In the genomic region with DNA sequence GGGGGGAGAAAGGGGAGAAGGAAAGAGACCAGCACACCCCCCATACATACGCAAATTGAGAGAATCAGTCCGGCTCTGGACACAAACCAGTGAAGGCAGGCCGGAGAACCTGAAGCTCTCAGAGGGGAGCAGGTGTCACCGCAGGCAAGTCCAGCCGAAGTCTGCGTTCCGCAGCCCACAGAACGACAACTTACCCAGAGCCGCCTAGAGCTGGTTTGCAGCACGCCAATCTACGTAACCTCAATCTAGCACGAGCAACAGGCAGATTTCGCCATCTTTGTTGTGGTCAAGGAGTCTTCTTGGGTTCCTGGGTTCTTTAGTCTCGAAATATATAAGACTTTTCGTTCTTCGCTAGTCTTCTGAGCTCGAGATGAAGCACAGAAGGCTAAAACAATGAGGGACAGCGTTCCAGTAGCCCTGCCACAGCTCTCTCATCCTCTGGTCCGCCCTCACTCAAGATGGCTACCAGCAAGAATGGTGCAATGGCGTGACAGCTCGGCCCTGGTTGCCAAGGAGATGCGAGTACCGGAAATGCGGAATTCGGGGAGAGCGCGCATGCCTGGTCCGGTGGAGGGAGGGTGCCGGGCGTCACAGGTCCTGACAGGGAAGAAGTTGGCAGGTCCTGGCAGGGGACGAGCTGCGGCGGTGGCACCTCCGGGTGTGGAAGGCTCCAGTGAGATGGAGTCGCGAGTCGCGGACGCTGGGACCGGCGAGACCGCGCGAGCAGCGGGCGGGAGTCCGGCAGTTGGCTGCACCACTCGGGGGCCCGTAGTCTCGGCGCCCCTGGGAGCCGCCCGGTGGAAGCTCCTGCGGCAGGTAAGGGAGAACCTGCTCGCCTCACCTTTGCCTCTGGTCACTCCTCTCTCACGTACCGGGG, we compare ENCODE assay signal across 8 cellular contexts. TPM values are rescaled to one million over a fixed set of nuclear protein-coding genes. Genes with fewer than 3 reads are reported as not detected.
DNase-seq lines count a peak whose midpoint lies in the region; ATAC-seq, FAIRE-seq and TF ChIP-seq lines count a peak whose summit lies in the region.

A gene (plus strand): TSS at position 618 of the 877 bp plus-strand sequence.
A gene (minus strand): TSS at position 165 of the 877 bp plus-strand sequence. CDS start 15,152 bp downstream, outside the sequence.

- peak; percentile 84 for ATAC-seq in GM19395 (IDR thresholded peaks at IDR 0.05; ENCODE audit: unreplicated experiment)
- peak; percentile 68 for ATAC-seq in HG03565 (IDR thresholded peaks at IDR 0.05; ENCODE audit: unreplicated experiment)
- ATAC-seq in HepG2: peak; percentile 90

- peak within 1 kb of the TSS; percentile 75 to 95 (median 82) for H3K4me3 ChIP-seq in HepG2 (replicated peaks in 1 of 3; ENCODE audit: insufficient read depth in 1 of 3, low read depth in 2 of 3, low read length in 3 of 3)

- TF ChIP-seq EP300 in HepG2 (IDR thresholded peaks at IDR 0.05; ENCODE audit: low read depth in 2 of 2, low read length in 2 of 2): peak in 1 of 2 experiments; percentile 100; a peak in 2 of 4 replicates
- peak; percentile 52; the same call in 1 of the 2 replicates for TF ChIP-seq EP300 in HepG2 (CRISPR knock-in tag; IDR thresholded peaks at IDR 0.05; ENCODE audit: borderline replicate concordance)

- FAIRE-seq in HepG2 (lab: Jason Lieb, UNC): peak; percentile 81

- CTCF ChIA-PET in HepG2 (lab: Yijun Ruan, JAX; ENCODE audit: low intra/inter-chr PET ratio, low total read pairs): no interaction called here

- H3K79me2 ChIP-seq in HepG2 (ENCODE audit: insufficient read depth, low read length): peaks cover 35% of the 10 kb centered on the region

- H4K20me1 ChIP-seq in HepG2 (ENCODE audit: insufficient read depth, low read length): no peaks in the 10 kb centered on the region

- peak within 1 kb of the TSS; percentile 93 for H3K27ac ChIP-seq in HepG2 (ENCODE audit: extremely low read length, insufficient read depth, low read length)

- peak within 1 kb of the TSS; percentile 100 for H3K4me3 Mint-ChIP-seq in CD14-positive monocyte

- peaks cover 22% of the 10 kb centered on the region for H3K4me1 Mint-ChIP-seq in CD14-positive monocyte

- H3K9me3 ChIP-seq in HepG2 (ENCODE audit: low read length): no peaks in the 10 kb centered on the region

- DNase-seq in CD14-positive monocyte (ENCODE audit: low spot score) (peak; percentile 98), NCI-H774 (lab: John Stamatoyannopoulos, UW) (peak; percentile 97), dermis blood vessel endothelial cell (peak; percentile 99), HepG2 (ENCODE audit: low spot score) (peak; percentile 97)
- DNase-seq in activated CD4-positive, alpha-beta T cell treated with anti-CD3 and anti-CD28 coated beads, Interleukin-2, amount 50 U/mL, for 4 hours: peak; percentile 98 to 99
- DNase-seq in stimulated activated CD4-positive, alpha-beta T cell treated with anti-CD3 and anti-CD28 coated beads, Interleukin-4, amount 100 ng/mL, for 1 hour: peak; percentile 98

- POLR2A ChIA-PET in HepG2 (lab: Yijun Ruan, JAX): interaction anchor here (0.5 to 2.7 kb wide), 20 partner anchors 8 to 366 kb away, joined by 3 to 21 read pairs (median 3); a partner anchor contains a TSS

- H3K9me3 Mint-ChIP-seq in CD14-positive monocyte: no peaks in the 10 kb centered on the region

- no peaks in the 10 kb centered on the region for H3K36me3 ChIP-seq in HepG2 (replicated peaks in 1 of 2; ENCODE audit: control insufficient read depth in 1 of 2, insufficient read depth in 2 of 2, low read length in 2 of 2)

- in situ Hi-C loops in HepG2 (cut with HindIII; ENCODE audit: extremely low pct_ligation_motif_present, low pct_unique_long_range_greater_than_20kb): no loop called here

- BruUV-seq in HepG2 (replicated peaks; lab: Mats Ljungman, UMichigan): no TSS peak

- peak within 1 kb of the TSS; percentile 99 to 100 (median 99) for H3K27ac Mint-ChIP-seq in CD14-positive monocyte

- no peaks in the 10 kb centered on the region; a peak in 1 of 5 replicates for H3K27me3 ChIP-seq in HepG2 (ENCODE audit: control insufficient read depth in 1 of 2, insufficient read depth in 2 of 2, low read length in 2 of 2)

- intact Hi-C loops in CD14-positive monocyte (cut with micrococcal nuclease): loop anchor here (2.0 to 10.0 kb wide), 4 partner anchors 194 to 767 kb away; a partner anchor contains a TSS
- intact Hi-C loops in HepG2 (cut with micrococcal nuclease; ENCODE audit: unreplicated experiment): loop anchor here (1.0 to 2.0 kb wide), 2 partner anchors 71 to 194 kb away; no protein-coding TSS in a partner anchor

- H3K27me3 Mint-ChIP-seq in CD14-positive monocyte (ENCODE audit: low read depth in 3 of 3): peaks cover 0 to 2% (median 0%) of the 10 kb centered on the region in 3 donors

- peak; percentile 6; the same call in 1 of the 2 replicates for TF ChIP-seq RAD21 in HepG2 (CRISPR knock-in tag; IDR thresholded peaks at IDR 0.05)

- H2AFZ ChIP-seq in HepG2 (ENCODE audit: low read length): peak within 1 kb of the TSS; percentile 100

- H3K36me3 Mint-ChIP-seq in CD14-positive monocyte: peaks cover 4 to 7% of the 10 kb centered on the region in 2 donors

- peak within 1 kb of the TSS; percentile 87 for H3K4me2 ChIP-seq in HepG2 (ENCODE audit: low read depth, low read length)

- peak within 1 kb of the TSS; percentile 87 for H3K9ac ChIP-seq in HepG2 (ENCODE audit: insufficient read depth, low read depth, low read length)

- H3K4me1 ChIP-seq in HepG2 (ENCODE audit: insufficient read depth, low read length): peaks cover 29% of the 10 kb centered on the region

- WGBS in HepG2 (ENCODE audit: low lambda C conversion rate): 1% methylated on average over 50 of the region's 57 CpGs

- TF ChIP-seq POLR2A in HepG2 (IDR thresholded peaks at IDR 0.05; ENCODE audit: insufficient read depth in 1 of 2, low read depth in 2 of 2, low read length in 2 of 2): peak; percentile 97 to 99

- TF ChIP-seq CTCF in CD14-positive monocyte (IDR thresholded peaks at IDR 0.05) (no peak), HepG2 (CRISPR knock-in tag; IDR thresholded peaks at IDR 0.05) (peak; percentile 28; the same call in 1 of the 2 replicates)

TF ChIP-seq in HepG2, 621 proteins besides CTCF, POLR2A, EP300 and RAD21 (continues in another document):
- peak; percentile 63 for TF ChIP-seq ZNF205 (CRISPR knock-in tag; IDR thresholded peaks at IDR 0.05)
- TF ChIP-seq CC2D1A (CRISPR knock-in tag; IDR thresholded peaks at IDR 0.05): 0 out of 2 replicates have a peak, but pooled peaks have one; percentile 62

RNA-seq across cellular contexts. Expression of the first gene that starts in this region (rescaled TPM):
- polyA plus RNA-seq in CD14-positive monocyte (1 to 10 TPM; 7.0 to 7.8 TPM), HepG2 (2011; rRNA removed) (4.9 and 6.9 TPM in 2 replicates)
- total RNA-seq in dermis blood vessel endothelial cell (3.5 and 4.8 TPM in 2 replicates), HepG2 (2016; rRNA removed; fragmentation: Illumina TruSeq; extraction: Trizol) (15.3 and 20.8 TPM in 2 replicates)
- 7.2 and 7.4 TPM in 2 replicates for total RNA-seq in HepG2 (2016; cell fraction: cytosol; rRNA removed; fragmentation: Illumina TruSeq; extraction: Trizol; ENCODE audit: low read depth)
- total RNA-seq in HepG2 (2016; cell fraction: insoluble cytoplasmic fraction; rRNA removed; fragmentation: Illumina TruSeq; extraction: Trizol): 16.8 and 17.7 TPM in 2 replicates
- total RNA-seq in HepG2 (2016; cell fraction: membrane; rRNA removed; fragmentation: Illumina TruSeq; extraction: Trizol): 7.1 and 9.1 TPM in 2 replicates
- total RNA-seq in HepG2 (2016; cell fraction: nucleus; rRNA removed; fragmentation: Illumina TruSeq; extraction: Trizol): 33.5 and 39.9 TPM in 2 replicates
- polyA plus RNA-seq in HepG2 (2011; cell fraction: cytosol; rRNA removed): 4.7 and 4.9 TPM in 2 replicates
- 5.4 and 5.7 TPM in 2 replicates for polyA plus RNA-seq in HepG2 (2011; cell fraction: nucleus; rRNA removed)
- 6.8 and 9.4 TPM in 2 replicates for polyA plus RNA-seq in HepG2 (2012)
- 3.3 and 4.4 TPM in 2 replicates for polyA plus RNA-seq in HepG2 (2016; cell fraction: cytosol; fragmentation: Illumina TruSeq; extraction: Trizol; ENCODE audit: low read depth)
- polyA plus RNA-seq in HepG2 (2016; cell fraction: insoluble cytoplasmic fraction; fragmentation: Illumina TruSeq; extraction: Trizol; ENCODE audit: low read depth): 22.6 and 23.5 TPM in 2 replicates
- polyA plus RNA-seq in HepG2 (2016; cell fraction: membrane; fragmentation: Illumina TruSeq; extraction: Trizol; ENCODE audit: low read depth): 6.3 and 7.0 TPM in 2 replicates
- 16.3 and 17.1 TPM in 2 replicates for polyA plus RNA-seq in HepG2 (2016; cell fraction: nucleus; fragmentation: Illumina TruSeq; extraction: Trizol; ENCODE audit: insufficient read depth, low read depth)
- polyA minus RNA-seq in HepG2 (2011; rRNA and poly(A)+ RNA removed; ENCODE audit: low replicate concordance): 6.4 and 7.6 TPM in 2 replicates
- 3.4 and 7.7 TPM in 2 replicates for polyA minus RNA-seq in HepG2 (2011; cell fraction: cytosol; rRNA and poly(A)+ RNA removed)
- polyA minus RNA-seq in HepG2 (2011; cell fraction: nucleus; rRNA and poly(A)+ RNA removed): 48.0 and 55.1 TPM in 2 replicates

RNA-seq across cellular contexts. Expression of the second gene that starts in this region (rescaled TPM):
- 10 to 100 TPM in 1 of 2 donors, 1 to 10 TPM in 1; 8.0 to 10.8 TPM for polyA plus RNA-seq in CD14-positive monocyte
- total RNA-seq in dermis blood vessel endothelial cell: 19.4 and 26.8 TPM in 2 replicates
- total RNA-seq in HepG2 (2016; rRNA removed; fragmentation: Illumina TruSeq; extraction: Trizol): 34.3 and 56.1 TPM in 2 replicates
- total RNA-seq in HepG2 (2016; cell fraction: cytosol; rRNA removed; fragmentation: Illumina TruSeq; extraction: Trizol; ENCODE audit: low read depth): 3.1 and 3.2 TPM in 2 replicates
- total RNA-seq in HepG2 (2016; cell fraction: insoluble cytoplasmic fraction; rRNA removed; fragmentation: Illumina TruSeq; extraction: Trizol): 33.6 and 53.1 TPM in 2 replicates
- 8.3 and 10.0 TPM in 2 replicates for total RNA-seq in HepG2 (2016; cell fraction: membrane; rRNA removed; fragmentation: Illumina TruSeq; extraction: Trizol)
- total RNA-seq in HepG2 (2016; cell fraction: nucleus; rRNA removed; fragmentation: Illumina TruSeq; extraction: Trizol): 34.9 and 36.8 TPM in 2 replicates
- polyA plus RNA-seq in HepG2 (2011; rRNA removed): 15.2 and 19.7 TPM in 2 replicates
- 5.9 and 10.5 TPM in 2 replicates for polyA plus RNA-seq in HepG2 (2011; cell fraction: cytosol; rRNA removed)
- 11.8 and 17.5 TPM in 2 replicates for polyA plus RNA-seq in HepG2 (2011; cell fraction: nucleus; rRNA removed)
- 17.9 and 21.6 TPM in 2 replicates for polyA plus RNA-seq in HepG2 (2012)
- polyA plus RNA-seq in HepG2 (2016; cell fraction: cytosol; fragmentation: Illumina TruSeq; extraction: Trizol; ENCODE audit: low read depth): 0.65 and 0.70 TPM in 2 replicates
- polyA plus RNA-seq in HepG2 (2016; cell fraction: insoluble cytoplasmic fraction; fragmentation: Illumina TruSeq; extraction: Trizol; ENCODE audit: low read depth): 40.9 and 42.7 TPM in 2 replicates
- polyA plus RNA-seq in HepG2 (2016; cell fraction: membrane; fragmentation: Illumina TruSeq; extraction: Trizol; ENCODE audit: low read depth): 2.1 and 2.8 TPM in 2 replicates
- polyA plus RNA-seq in HepG2 (2016; cell fraction: nucleus; fragmentation: Illumina TruSeq; extraction: Trizol; ENCODE audit: insufficient read depth, low read depth): 23.0 and 23.6 TPM in 2 replicates
- polyA minus RNA-seq in HepG2 (2011; rRNA and poly(A)+ RNA removed; ENCODE audit: low replicate concordance): 17.1 and 20.9 TPM in 2 replicates
- polyA minus RNA-seq in HepG2 (2011; cell fraction: cytosol; rRNA and poly(A)+ RNA removed): 13.7 and 16.0 TPM in 2 replicates
- polyA minus RNA-seq in HepG2 (2011; cell fraction: nucleus; rRNA and poly(A)+ RNA removed): 54.3 and 66.9 TPM in 2 replicates

Comparison
In these comparisons a context has a peak if more than half of its experiments do, and no peak if none do; other contexts are left out.
1. Peak in every context shown above with its lines: DNase-seq, ATAC-seq, H3K4me3 ChIP-seq and H3K27ac ChIP-seq.